Comparison of ENCODE assay signal across 17 cellular contexts in genomic region chr5:78597068-78597857, GRCh38. TPM values are rescaled to one million over a fixed set of nuclear protein-coding genes. Genes with fewer than 3 reads are reported as not detected.
DNase-seq lines count a peak whose midpoint lies in the region; ATAC-seq and TF ChIP-seq lines count a peak whose summit lies in the region.
"Had no signal": no experiment of that assay in that cellular context is flagged by ENCODE, and none has a peak within 500 bp of the region (broad histone marks: within the 10 kb centered on the region; RNA-seq: fewer than 3 reads in every experiment).

No MANE protein-coding gene starts in this region.

- no peak overlapping the region for H3K4me3 Mint-ChIP-seq in CD4-positive, alpha-beta T cell

- no peaks in the 10 kb centered on the region for H3K9me3 ChIP-seq in stomach
- H3K9me3 ChIP-seq in CD4-positive, alpha-beta T cell (ENCODE audit: control insufficient read depth, low read length): no peaks in the 10 kb centered on the region
- H3K9me3 ChIP-seq: heart left ventricle had no signal

- no peaks in the 10 kb centered on the region for H3K4me1 Mint-ChIP-seq in CD4-positive, alpha-beta T cell (ENCODE audit: low read depth)

- TF ChIP-seq EP300 in stomach (IDR thresholded peaks at IDR 0.05): no peak

- H3K4me3 ChIP-seq in stomach: no peak overlapping the region
- H3K4me3 ChIP-seq: heart left ventricle had no signal

- peaks cover 24 to 66% (median 40%) of the 10 kb centered on the region in 4 donors for H3K4me1 ChIP-seq in stomach

- no peak for ATAC-seq in CD4-positive, alpha-beta T cell (ENCODE audit: poor library complexity)
- no peak for ATAC-seq in GM19455 (IDR thresholded peaks at IDR 0.05; ENCODE audit: unreplicated experiment)

- H3K36me3 ChIP-seq in stomach: no peaks in the 10 kb centered on the region
- H3K36me3 ChIP-seq: heart left ventricle had no signal

- H3K27ac ChIP-seq in stomach: peak overlapping the region in 3 of 5 donors; percentile 18 to 69 (median 27)
- no peak overlapping the region for H3K27ac ChIP-seq in CD4-positive, alpha-beta T cell (ENCODE audit: low read depth, low read length)
- H3K27ac ChIP-seq: 22Rv1 had no signal

- no peaks in the 10 kb centered on the region for H3K36me3 Mint-ChIP-seq in CD4-positive, alpha-beta T cell (ENCODE audit: low read depth)

- H3K27ac Mint-ChIP-seq in CD4-positive, alpha-beta T cell: no peak overlapping the region

- POLR2A ChIA-PET in CD4-positive, alpha-beta T cell (lab: Charles Lee): no interaction called here

- no peaks in the 10 kb centered on the region for H3K27me3 ChIP-seq in stomach
- no peaks in the 10 kb centered on the region for H3K27me3 ChIP-seq in CD4-positive, alpha-beta T cell (ENCODE audit: control insufficient read depth, insufficient read depth, low read length)
- H3K27me3 ChIP-seq: heart left ventricle had no signal

- TF ChIP-seq CTCF in stomach (IDR thresholded peaks at IDR 0.05): no peak
- no peak for TF ChIP-seq CTCF in CD4-positive, alpha-beta T cell (IDR thresholded peaks at IDR 0.05)

- intact Hi-C loops in stomach (cut with DNase I; ENCODE audit: low total_unique reads): no loop called here
- intact Hi-C loops in CD4-positive, alpha-beta T cell (cut with DNase I, micrococcal nuclease): no loop called here

- CTCF ChIA-PET in CD4-positive, alpha-beta T cell (lab: Charles Lee): no interaction called here

- 79 to 84% (median 81%) methylated on average over 5 of the region's 5 CpGs for WGBS in stomach, 5 donors

- DNase-seq in DMS53 (lab: John Stamatoyannopoulos, UW): peak; percentile 16
- no peak for DNase-seq in DMS53 treated with DMSO at 0.1 percent for 48 hours (lab: John Stamatoyannopoulos, UW; ENCODE audit: unreplicated experiment)
- peak; percentile 75 for DNase-seq in astrocyte of the hippocampus (ENCODE audit: low read depth, low spot score)
- peak; percentile 34 for DNase-seq in hepatic stellate cell (ENCODE audit: low spot score)
- no peak for DNase-seq in stomach
- DNase-seq in T-helper 2 cell: no peak
- no peak for DNase-seq in CD4-positive, alpha-beta T cell
- DNase-seq: activated CD8-positive, alpha-beta memory T cell treated with anti-CD3 and anti-CD28 coated beads, Interleukin-2, amount 50 U/mL, for 48 hours; GF-D8; GOT3; NCI-H1092; NCI-H82; stimulated activated naive CD4-positive, alpha-beta T cell; T-helper 9 cell had no signal

- peaks cover 24% of the 10 kb centered on the region for H3K27me3 Mint-ChIP-seq in CD4-positive, alpha-beta T cell

- TF ChIP-seq POLR2A in stomach (IDR thresholded peaks at IDR 0.05): no peak

- no peaks in the 10 kb centered on the region for H3K9me3 Mint-ChIP-seq in CD4-positive, alpha-beta T cell

RNA-seq across cellular contexts. Expression of gene LHFPL2, which starts 51.3 kb away (rescaled TPM):
- 10 to 100 TPM; 20.5 to 53.6 (median 28.7) TPM for total RNA-seq in stomach
- 1 to 10 TPM; 3.7 to 9.8 (median 7.3) TPM for polyA plus RNA-seq in stomach
- total RNA-seq in CD4-positive, alpha-beta T cell: under 1 TPM; 0.19 to 0.25 TPM

Comparison
In these comparisons a context has a peak if more than half of its experiments do, and no peak if none do; other contexts are left out.
1. DNase-seq: peak in DMS53 (single experiment), astrocyte of the hippocampus (single experiment) and hepatic stellate cell (single experiment); none in DMS53 treated with DMSO at 0.1 percent for 48 hours (single experiment), stomach (single experiment), T-helper 2 cell (0 of 5) and CD4-positive, alpha-beta T cell (0 of 10).
2. RNA of gene LHFPL2, which starts 51.3 kb away (total RNA-seq): 20.5 to 53.6 TPM in stomach; 0.19 to 0.25 TPM in CD4-positive, alpha-beta T cell; every median in the first group is over 10 times any median in the second.